ENCODE assay signal across 22 cellular contexts in genomic region chr2:25283921-25284320, GRCh38. TPM values are rescaled to one million over a fixed set of nuclear protein-coding genes. Genes with fewer than 3 reads are reported as not detected.
A peak's percentile ranks its signal among the peaks of the same experiment; 100 is the strongest.
DNase-seq lines count a peak whose midpoint lies in the region; ATAC-seq and TF ChIP-seq lines count a peak whose summit lies in the region.
"Had no signal": no experiment of that assay in that cellular context is flagged by ENCODE, and none has a peak within 500 bp of the region (broad histone marks: within the 10 kb centered on the region; RNA-seq: fewer than 3 reads in every experiment).

No MANE protein-coding gene starts in this region.

- H3K9me3 ChIP-seq in CD4-positive, alpha-beta memory T cell (ENCODE audit: control insufficient read depth in 1 of 2, low read length in 2 of 2): no peaks in the 10 kb centered on the region
- H3K9me3 ChIP-seq: SJSA1 had no signal

- CTCF ChIA-PET in activated CD4-positive, alpha-beta memory T cell treated with anti-CD3 and anti-CD28 coated beads for 36 hours (lab: Charles Lee): interaction anchor here (0.9 kb wide), 1 partner anchor 10 kb away, joined by 3 read pairs; no protein-coding TSS in a partner anchor
- CTCF ChIA-PET in activated CD4-positive, alpha-beta memory T cell treated with anti-CD3 and anti-CD28 coated beads, Interleukin-2, amount 10 ng/mL, durations not matched to agents 7 days and 5 days (lab: Charles Lee): no interaction called here
- CTCF ChIA-PET in CD4-positive, alpha-beta memory T cell (lab: Charles Lee; ENCODE audit: partially characterized antibody): interaction anchor here (0.6 to 3.6 kb wide), 6 partner anchors 10 to 56 kb away, joined by 3 to 16 read pairs (median 4); no protein-coding TSS in a partner anchor
- CTCF ChIA-PET in activated CD8-positive, alpha-beta T cell treated with anti-CD3 and anti-CD28 coated beads for 36 hours (lab: Charles Lee): interaction anchor here (1.4 to 1.5 kb wide), 2 partner anchors 17 to 28 kb away, joined by 3 read pairs; no protein-coding TSS in a partner anchor

- POLR2A ChIA-PET in activated CD4-positive, alpha-beta memory T cell treated with anti-CD3 and anti-CD28 coated beads for 36 hours (lab: Charles Lee): no interaction called here
- POLR2A ChIA-PET in activated CD4-positive, alpha-beta memory T cell treated with anti-CD3 and anti-CD28 coated beads, Interleukin-2, amount 10 ng/mL, durations not matched to agents 7 days and 5 days (lab: Charles Lee): interaction anchor here (3.4 kb wide), 1 partner anchor 10 kb away, joined by 30 read pairs; no protein-coding TSS in a partner anchor
- POLR2A ChIA-PET in CD4-positive, alpha-beta memory T cell (lab: Charles Lee; ENCODE audit: partially characterized antibody): interaction anchor here (3.3 to 4.7 kb wide), 4 partner anchors 7 to 30 kb away, joined by 36 to 100 read pairs (median 83); no protein-coding TSS in a partner anchor
- POLR2A ChIA-PET in activated CD8-positive, alpha-beta T cell treated with anti-CD3 and anti-CD28 coated beads for 36 hours (lab: Charles Lee): no interaction called here
- POLR2A ChIA-PET in naive thymus-derived CD8-positive, alpha-beta T cell (lab: Charles Lee): interaction anchor here (0.5 to 13.9 kb wide), 9 partner anchors 5 to 56 kb away, joined by 4 to 358 read pairs (median 26); no protein-coding TSS in a partner anchor

- peaks cover 33% of the 10 kb centered on the region for H3K36me3 Mint-ChIP-seq in activated CD4-positive, alpha-beta memory T cell treated with anti-CD3 and anti-CD28 coated beads for 36 hours
- peaks cover 36% of the 10 kb centered on the region for H3K36me3 Mint-ChIP-seq in activated CD4-positive, alpha-beta memory T cell treated with anti-CD3 and anti-CD28 coated beads, Interleukin-2, amount 10 ng/mL, durations not matched to agents 7 days and 5 days (ENCODE audit: low read depth)
- H3K36me3 Mint-ChIP-seq in CD4-positive, alpha-beta memory T cell: peaks cover 21 to 31% of the 10 kb centered on the region in 2 donors
- H3K36me3 Mint-ChIP-seq in activated CD8-positive, alpha-beta T cell treated with anti-CD3 and anti-CD28 coated beads for 36 hours (ENCODE audit: low read depth): peaks cover 61% of the 10 kb centered on the region
- peaks cover 0 to 30% (median 12%) of the 10 kb centered on the region in 3 donors for H3K36me3 Mint-ChIP-seq in naive thymus-derived CD8-positive, alpha-beta T cell

- H3K27ac Mint-ChIP-seq in activated CD4-positive, alpha-beta memory T cell treated with anti-CD3 and anti-CD28 coated beads for 36 hours: peak overlapping the region; percentile 18
- no peak overlapping the region for H3K27ac Mint-ChIP-seq in activated CD4-positive, alpha-beta memory T cell treated with anti-CD3 and anti-CD28 coated beads, Interleukin-2, amount 10 ng/mL, durations not matched to agents 7 days and 5 days
- H3K27ac Mint-ChIP-seq in CD4-positive, alpha-beta memory T cell: peak overlapping the region in 4 of 7 donors; percentile 7 to 71 (median 34)
- H3K27ac Mint-ChIP-seq in activated CD8-positive, alpha-beta T cell treated with anti-CD3 and anti-CD28 coated beads for 36 hours: peak overlapping the region; percentile 49
- peak overlapping the region in 9 of 10 donors; percentile 83 to 100 (median 98) for H3K27ac Mint-ChIP-seq in naive thymus-derived CD8-positive, alpha-beta T cell

- H3K27me3 Mint-ChIP-seq in activated CD4-positive, alpha-beta memory T cell treated with anti-CD3 and anti-CD28 coated beads for 36 hours: no peaks in the 10 kb centered on the region
- H3K27me3 Mint-ChIP-seq in activated CD4-positive, alpha-beta memory T cell treated with anti-CD3 and anti-CD28 coated beads, Interleukin-2, amount 10 ng/mL, durations not matched to agents 7 days and 5 days: no peaks in the 10 kb centered on the region
- no peaks in the 10 kb centered on the region for H3K27me3 Mint-ChIP-seq in CD4-positive, alpha-beta memory T cell
- no peaks in the 10 kb centered on the region for H3K27me3 Mint-ChIP-seq in activated CD8-positive, alpha-beta T cell treated with anti-CD3 and anti-CD28 coated beads for 36 hours
- no peaks in the 10 kb centered on the region for H3K27me3 Mint-ChIP-seq in naive thymus-derived CD8-positive, alpha-beta T cell

- intact Hi-C loops in activated CD4-positive, alpha-beta memory T cell treated with anti-CD3 and anti-CD28 coated beads for 36 hours (cut with micrococcal nuclease): no loop called here
- intact Hi-C loops in CD4-positive, alpha-beta memory T cell (cut with micrococcal nuclease): no loop called here
- intact Hi-C loops in activated CD8-positive, alpha-beta T cell treated with anti-CD3 and anti-CD28 coated beads for 36 hours (cut with micrococcal nuclease): no loop called here
- intact Hi-C loops in left colon (cut with DNase I, micrococcal nuclease): no loop called here

- peaks cover 20% of the 10 kb centered on the region for H3K36me3 ChIP-seq in CD4-positive, alpha-beta memory T cell (ENCODE audit: insufficient read depth, low read length)
- H3K36me3 ChIP-seq: SJSA1 had no signal

- no peak overlapping the region for H3K4me3 Mint-ChIP-seq in activated CD4-positive, alpha-beta memory T cell treated with anti-CD3 and anti-CD28 coated beads for 36 hours
- no peak overlapping the region for H3K4me3 Mint-ChIP-seq in activated CD4-positive, alpha-beta memory T cell treated with anti-CD3 and anti-CD28 coated beads, Interleukin-2, amount 10 ng/mL, durations not matched to agents 7 days and 5 days
- peak overlapping the region in 1 of 8 donors; percentile 2 for H3K4me3 Mint-ChIP-seq in CD4-positive, alpha-beta memory T cell
- no peak overlapping the region for H3K4me3 Mint-ChIP-seq in activated CD8-positive, alpha-beta T cell treated with anti-CD3 and anti-CD28 coated beads for 36 hours
- peak overlapping the region in 7 of 10 donors; percentile 18 to 74 (median 30) for H3K4me3 Mint-ChIP-seq in naive thymus-derived CD8-positive, alpha-beta T cell

- no peak overlapping the region for H3K27ac ChIP-seq in CD4-positive, alpha-beta memory T cell (ENCODE audit: low read depth, low read length)
- H3K27ac ChIP-seq: SJSA1 had no signal

- peaks cover 50% of the 10 kb centered on the region for H3K4me1 ChIP-seq in CD4-positive, alpha-beta memory T cell (ENCODE audit: insufficient read depth, low read length)
- H3K4me1 ChIP-seq: SJSA1 had no signal

- peaks cover 49% of the 10 kb centered on the region for H3K4me1 Mint-ChIP-seq in activated CD4-positive, alpha-beta memory T cell treated with anti-CD3 and anti-CD28 coated beads for 36 hours (ENCODE audit: low read depth)
- H3K4me1 Mint-ChIP-seq in activated CD4-positive, alpha-beta memory T cell treated with anti-CD3 and anti-CD28 coated beads, Interleukin-2, amount 10 ng/mL, durations not matched to agents 7 days and 5 days: peaks cover 44% of the 10 kb centered on the region
- peaks cover 25 to 69% (median 43%) of the 10 kb centered on the region in 4 donors for H3K4me1 Mint-ChIP-seq in CD4-positive, alpha-beta memory T cell
- H3K4me1 Mint-ChIP-seq in activated CD8-positive, alpha-beta T cell treated with anti-CD3 and anti-CD28 coated beads for 36 hours (ENCODE audit: low read depth): peaks cover 67% of the 10 kb centered on the region
- H3K4me1 Mint-ChIP-seq in naive thymus-derived CD8-positive, alpha-beta T cell: peaks cover 35 to 84% (median 71%) of the 10 kb centered on the region in 4 donors

- no peaks in the 10 kb centered on the region for H3K27me3 ChIP-seq in CD4-positive, alpha-beta memory T cell (ENCODE audit: insufficient read depth, low read length)
- H3K27me3 ChIP-seq: SJSA1 had no signal

- no peaks in the 10 kb centered on the region for H3K9me3 Mint-ChIP-seq in activated CD4-positive, alpha-beta memory T cell treated with anti-CD3 and anti-CD28 coated beads for 36 hours
- H3K9me3 Mint-ChIP-seq in activated CD4-positive, alpha-beta memory T cell treated with anti-CD3 and anti-CD28 coated beads, Interleukin-2, amount 10 ng/mL, durations not matched to agents 7 days and 5 days: no peaks in the 10 kb centered on the region
- H3K9me3 Mint-ChIP-seq in CD4-positive, alpha-beta memory T cell: no peaks in the 10 kb centered on the region
- no peaks in the 10 kb centered on the region for H3K9me3 Mint-ChIP-seq in activated CD8-positive, alpha-beta T cell treated with anti-CD3 and anti-CD28 coated beads for 36 hours
- H3K9me3 Mint-ChIP-seq in naive thymus-derived CD8-positive, alpha-beta T cell: no peaks in the 10 kb centered on the region

- no peak for ATAC-seq in activated CD8-positive, alpha-beta T cell treated with anti-CD3 and anti-CD28 coated beads for 36 hours
- no peak for ATAC-seq in naive thymus-derived CD8-positive, alpha-beta T cell
- ATAC-seq in GM18858 (IDR thresholded peaks at IDR 0.05; ENCODE audit: unreplicated experiment) (no peak), left colon (no peak)
- ATAC-seq: HepG2 had no signal

- H3K4me3 ChIP-seq in CD4-positive, alpha-beta memory T cell (ENCODE audit: low read length in 2 of 2): no peak overlapping the region
- H3K4me3 ChIP-seq: SJSA1 had no signal

- TF ChIP-seq CTCF in activated CD8-positive, alpha-beta T cell treated with anti-CD3 and anti-CD28 coated beads for 36 hours (IDR thresholded peaks at IDR 0.05): no peak

- DNase-seq in activated CD4-positive, alpha-beta memory T cell treated with anti-CD3 and anti-CD28 coated beads for 36 hours: no peak
- DNase-seq in activated CD4-positive, alpha-beta memory T cell treated with anti-CD3 and anti-CD28 coated beads, Interleukin-2, amount 10 ng/mL, durations not matched to agents 7 days and 5 days: no peak
- DNase-seq in CD4-positive, alpha-beta memory T cell: no peak
- no peak for DNase-seq in activated CD8-positive, alpha-beta T cell treated with anti-CD3 and anti-CD28 coated beads for 36 hours
- no peak for DNase-seq in naive thymus-derived CD8-positive, alpha-beta T cell
- DNase-seq in NCI-H128 (lab: John Stamatoyannopoulos, UW; ENCODE audit: unreplicated experiment) (no peak), left colon (no peak)
- DNase-seq: 8988T, DND-41, H7, Karpas-422, NCI-H1092, NCI-H1436 treated with DMSO at 0.1 percent for 48 hours, NCI-H187 treated with DMSO at 0.1 percent for 48 hours, NCI-H2107, NCI-H446 treated with DMSO at 0.1 percent for 48 hours, NCI-H526, Right ventricle myocardium superior, RPMI8226 had no signal

RNA-seq across cellular contexts. Expression of gene DNMT3A, which starts 57.8 kb away (rescaled TPM):
- total RNA-seq in activated CD4-positive, alpha-beta memory T cell treated with anti-CD3 and anti-CD28 coated beads for 36 hours: 10 to 100 TPM; 52.0 to 52.5 TPM
- total RNA-seq in activated CD4-positive, alpha-beta memory T cell treated with anti-CD3 and anti-CD28 coated beads, Interleukin-2, amount 10 ng/mL, durations not matched to agents 7 days and 5 days: 10 to 100 TPM; 43.2 to 45.5 TPM
- 10 to 100 TPM; 62.2 to 71.6 TPM for total RNA-seq in CD4-positive, alpha-beta memory T cell
- polyA plus RNA-seq in CD4-positive, alpha-beta memory T cell: 10 to 100 TPM in 1 of 2 donors, 1 to 10 TPM in 1; 7.5 to 14.6 TPM
- total RNA-seq in activated CD8-positive, alpha-beta T cell treated with anti-CD3 and anti-CD28 coated beads for 36 hours: 10 to 100 TPM; 84.8 to 97.8 TPM
- 100 to 1,000 TPM; 121 to 122 TPM for total RNA-seq in naive thymus-derived CD8-positive, alpha-beta T cell
- polyA plus RNA-seq in naive thymus-derived CD8-positive, alpha-beta T cell: 10 to 100 TPM; 17.9 to 31.2 (median 27.2) TPM
- 10 to 100 TPM; 27.3 to 27.8 TPM for total RNA-seq in left colon

Comparison
In these comparisons a context has a peak if more than half of its experiments do, and no peak if none do; other contexts are left out.
1. POLR2A ChIA-PET loops: an anchor here in activated CD4-positive, alpha-beta memory T cell treated with anti-CD3 and anti-CD28 coated beads, Interleukin-2, amount 10 ng/mL, durations not matched to agents 7 days and 5 days (3.4 kb wide), CD4-positive, alpha-beta memory T cell (3.3 to 4.7 kb wide) and naive thymus-derived CD8-positive, alpha-beta T cell (0.5 to 13.9 kb wide); none called in activated CD4-positive, alpha-beta memory T cell treated with anti-CD3 and anti-CD28 coated beads for 36 hours and activated CD8-positive, alpha-beta T cell treated with anti-CD3 and anti-CD28 coated beads for 36 hours.
2. H3K4me3 Mint-ChIP-seq: peak in naive thymus-derived CD8-positive, alpha-beta T cell (7 of 10); none in activated CD4-positive, alpha-beta memory T cell treated with anti-CD3 and anti-CD28 coated beads for 36 hours (single experiment), activated CD4-positive, alpha-beta memory T cell treated with anti-CD3 and anti-CD28 coated beads, Interleukin-2, amount 10 ng/mL, durations not matched to agents 7 days and 5 days (single experiment) and activated CD8-positive, alpha-beta T cell treated with anti-CD3 and anti-CD28 coated beads for 36 hours (single experiment).